In the genomic region with DNA sequence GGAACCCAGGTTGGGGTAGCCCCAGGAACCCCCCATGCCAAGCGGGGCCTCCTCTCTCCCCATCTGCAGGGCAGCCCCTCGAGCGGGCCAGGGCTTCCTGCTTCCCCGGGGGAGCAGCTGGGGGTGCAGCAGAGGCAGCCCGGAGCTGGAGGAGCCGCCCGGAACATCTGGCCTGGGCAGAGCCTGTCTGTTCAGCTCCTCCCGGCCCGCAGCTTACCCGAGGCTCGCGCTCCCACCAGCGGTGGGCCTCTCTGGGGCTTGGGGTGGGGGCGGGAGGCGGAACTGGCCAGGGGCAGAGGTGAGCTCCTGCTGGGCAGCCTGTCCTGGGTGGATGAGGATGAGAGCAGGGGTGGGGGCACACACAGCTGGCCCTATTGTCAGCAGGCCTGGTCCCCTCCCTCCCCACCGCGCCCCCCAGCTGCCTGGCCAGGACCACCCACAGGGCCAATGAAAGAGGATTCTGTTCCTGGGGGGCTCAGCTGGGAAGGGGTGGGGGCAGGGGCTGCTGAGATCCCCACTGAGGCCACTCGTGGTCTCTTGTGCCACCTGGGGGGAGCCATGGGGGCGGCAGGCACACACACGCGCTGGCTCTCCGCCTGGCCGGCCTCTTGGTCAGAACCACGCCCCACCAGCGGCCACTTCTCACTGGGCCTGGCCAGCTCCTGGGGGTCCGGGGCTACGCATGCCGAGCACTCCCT, we compare ENCODE assay signal across 10 cellular contexts. TPM values are rescaled to one million over a fixed set of nuclear protein-coding genes. Genes with fewer than 3 reads are reported as not detected.
DNase-seq lines count a peak whose midpoint lies in the region; ATAC-seq and TF ChIP-seq lines count a peak whose summit lies in the region.
"Had no signal": no experiment of that assay in that cellular context is flagged by ENCODE, and none has a peak within 500 bp of the region (broad histone marks: within the 10 kb centered on the region; RNA-seq: fewer than 3 reads in every experiment).

No MANE protein-coding gene starts in this region.

- H3K4me2 ChIP-seq in GM23338, result no peak overlapping the region

- WGBS in stomach, 5 donors, result 5 to 27% (median 12%) methylated on average over 10 to 28 of the region's 28 CpGs

- TF ChIP-seq POLR2A in stomach (IDR thresholded peaks at IDR 0.05), result no peak

- no peaks in the 10 kb centered on the region for H3K9me3 ChIP-seq in stomach

- H3K27ac Mint-ChIP-seq in GM23338, result no peak overlapping the region

- H3K27me3 Mint-ChIP-seq in GM23338 (ENCODE audit: insufficient read depth, low read depth, poor library complexity), result peaks cover 2% of the 10 kb centered on the region

- no peaks in the 10 kb centered on the region for H4K20me1 ChIP-seq in GM23338 (replicated peaks; ENCODE audit: insufficient read depth)

- H3K4me1 ChIP-seq in GM23338 (ENCODE audit: insufficient read depth), result no peaks in the 10 kb centered on the region
- H3K4me1 ChIP-seq in stomach, result peaks cover 59 to 71% (median 67%) of the 10 kb centered on the region in 4 donors

- no peak overlapping the region for H3K4me3 Mint-ChIP-seq in GM23338

- no peaks in the 10 kb centered on the region for H3K36me3 Mint-ChIP-seq in GM23338 (ENCODE audit: low read depth)

- H3K4me1 Mint-ChIP-seq in GM23338, result no peaks in the 10 kb centered on the region

- intact Hi-C loops in stomach (cut with DNase I; ENCODE audit: low total_unique reads), result loop anchor here (10.0 kb wide), 1 partner anchor 55 kb away; no protein-coding TSS in a partner anchor

- no peaks in the 10 kb centered on the region for H3K79me2 ChIP-seq in GM23338 (replicated peaks; ENCODE audit: insufficient read depth)

- no peaks in the 10 kb centered on the region for H3F3A ChIP-seq in GM23338 (replicated peaks; ENCODE audit: low read depth)

- H2AFZ ChIP-seq in GM23338, result no peak overlapping the region

- no peaks in the 10 kb centered on the region for H3K9me2 ChIP-seq in GM23338 (ENCODE audit: insufficient read depth)

- H3K4me3 ChIP-seq in GM23338 (no peak overlapping the region), fibroblast of mammary gland (ENCODE audit: control insufficient read depth, low read depth, low read length) (no peak overlapping the region), stomach (peak overlapping the region; percentile 11 to 34 (median 20))

- H3K36me3 ChIP-seq in GM23338 (ENCODE audit: insufficient read depth) (no peaks in the 10 kb centered on the region), stomach (no peaks in the 10 kb centered on the region)

- ATAC-seq in GM23338 (peak; percentile 68), GM21447 (IDR thresholded peaks at IDR 0.05; ENCODE audit: unreplicated experiment) (no peak)
- ATAC-seq: activated CD4-positive, CD25-positive, alpha-beta regulatory T cell treated with anti-CD3 and anti-CD28 coated beads, Interleukin-2, amount 50 U/mL, for 24 hours had no signal

- TF ChIP-seq EP300 in stomach (IDR thresholded peaks at IDR 0.05), result no peak

- peak in 1 of 2 experiments; percentile 24; a peak in 1 of 4 replicates for TF ChIP-seq CTCF in GM23338 (conservative IDR thresholded peaks at IDR 0.05; ENCODE audit: low read depth in 2 of 2)
- no peak for TF ChIP-seq CTCF in fibroblast of mammary gland (conservative IDR thresholded peaks at IDR 0.05; ENCODE audit: control insufficient read depth, insufficient read depth, low read depth, low read length)
- no peak for TF ChIP-seq CTCF in stomach (IDR thresholded peaks at IDR 0.05)

- no peaks in the 10 kb centered on the region for H3K27me3 ChIP-seq in GM23338 (ENCODE audit: insufficient read depth)
- H3K27me3 ChIP-seq in stomach, result peaks cover 0 to 34% (median 4%) of the 10 kb centered on the region in 3 donors

- DNase-seq in GM23338 (ENCODE audit: low spot score) (no peak), RPMI8226 (peak; percentile 69), fibroblast of mammary gland (ENCODE audit: low read depth) (peak; percentile 44), stomach (no peak), NCI-H526 (lab: John Stamatoyannopoulos, UW) (no peak), T-helper 1 cell (no peak), H4 (ENCODE audit: low spot score) (no peak)

- H3K27ac ChIP-seq in GM23338 (ENCODE audit: low read depth), result no peak overlapping the region
- peak overlapping the region; percentile 30 to 91 (median 86) for H3K27ac ChIP-seq in stomach
- H3K27ac ChIP-seq: epithelial cell of prostate had no signal

- H3K9me3 Mint-ChIP-seq in GM23338, result no peaks in the 10 kb centered on the region

TF ChIP-seq in GM23338, 12 proteins besides CTCF, POLR2A, EP300 and RAD21:
- no peak for TF ChIP-seq CREB1 (CRISPR knock-in tag; IDR thresholded peaks at IDR 0.05; ENCODE audit: low read depth)
- no peak for TF ChIP-seq STAT1 (IDR thresholded peaks at IDR 0.05; ENCODE audit: unreplicated experiment)
- TF ChIP-seq ETS1 (IDR thresholded peaks at IDR 0.05), result no peak
- TF ChIP-seq POLR2AphosphoS5 (IDR thresholded peaks at IDR 0.05; ENCODE audit: low read depth), result no peak

RNA-seq across cellular contexts. Expression of gene BAHCC1, which starts 34.7 kb away (rescaled TPM):
- total RNA-seq in GM23338 (2014; rRNA removed; shearing (Covaris generic)), result 1.1 and 1.8 TPM in 2 replicates
- polyA plus RNA-seq in GM23338 (2016; fragmentation: Nextera tagmentation; extraction: Ambion mirVana) (0.17 and 0.24 TPM in 2 replicates), stomach (1 to 10 TPM; 4.9 to 6.6 (median 5.1) TPM)
- total RNA-seq in stomach, result 10 to 100 TPM in 4 of 5 donors, 1 to 10 TPM in 1; 8.6 to 56.2 (median 15.2) TPM
- total RNA-seq in H4 (2014; rRNA removed; shearing (Covaris generic)), result 0.31 and 3.4 TPM in 2 replicates

Comparison
In these comparisons a context has a peak if more than half of its experiments do, and no peak if none do; other contexts are left out.
1. DNase-seq: peak in RPMI8226 (single experiment) and fibroblast of mammary gland (single experiment); none in GM23338 (single experiment), stomach (single experiment), NCI-H526 (0 of 2), T-helper 1 cell (0 of 5) and H4 (single experiment).
2. H3K4me3 ChIP-seq: peak in stomach (4 of 4); none in GM23338 (single experiment) and fibroblast of mammary gland (single experiment).